Comparison of ENCODE assay signal across 21 cellular contexts in the genomic region with DNA sequence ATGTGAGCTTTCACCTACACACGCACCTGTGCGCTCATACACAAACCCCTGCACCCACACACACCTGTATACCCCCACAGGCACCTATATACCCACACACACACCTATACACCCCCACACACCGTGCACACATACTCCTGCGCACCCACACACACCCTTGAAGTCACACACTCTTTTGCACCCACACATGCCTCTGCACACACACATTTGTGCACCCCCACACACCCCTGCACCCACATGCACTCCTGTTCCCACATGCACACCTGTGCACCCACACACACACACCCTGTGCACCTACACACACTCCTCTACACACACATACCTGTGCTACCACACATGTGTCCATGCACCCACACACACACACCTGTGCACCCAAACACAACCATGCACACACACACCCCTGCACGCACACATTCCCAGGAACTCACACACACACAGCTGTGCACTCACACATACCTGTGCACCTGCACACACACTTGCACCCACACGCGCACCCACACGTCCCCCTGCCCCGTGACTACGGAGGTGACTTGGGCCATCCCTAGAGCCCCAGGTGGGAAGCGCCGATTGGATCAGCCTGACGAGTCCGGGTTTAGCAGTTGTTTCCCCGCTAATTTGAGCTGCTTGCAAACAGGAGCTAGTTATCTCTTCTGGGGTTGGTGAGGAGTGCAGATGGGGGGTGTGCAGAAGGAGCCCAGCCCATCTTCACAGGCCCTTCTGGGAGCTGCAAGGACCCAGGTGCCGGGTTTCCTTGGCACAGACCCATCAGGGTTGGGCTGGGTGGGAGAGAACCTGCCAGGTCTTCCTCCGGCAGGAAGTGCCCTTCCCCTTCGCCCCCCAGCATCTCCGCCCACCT.
"Had no signal": no experiment of that assay in that cellular context is flagged by ENCODE, and none has a peak within 500 bp of the region (broad histone marks: within the 10 kb centered on the region; RNA-seq: fewer than 3 reads in every experiment).

No MANE protein-coding gene starts in this region.

- H3K27me3 Mint-ChIP-seq: activated CD4-positive, alpha-beta memory T cell treated with anti-CD3 and anti-CD28 coated beads, Interleukin-2, amount 10 ng/mL, durations not matched to agents 7 days and 5 days; activated naive CD8-positive, alpha-beta T cell treated with anti-CD3 and anti-CD28 coated beads, Interleukin-2, amount 50 U/mL, for 24 hours; activated T-helper 17 cell treated with anti-CD3 and anti-CD28 coated beads, Interleukin-2, amount 50 U/mL, for 72 hours; natural killer cell treated with Interleukin-12 subunit alpha and Interleukin-12 subunit beta and Interleukin-15 and Interleukin-18, amount 100 ng/mL, for 72 hours; stimulated activated naive CD8-positive, alpha-beta T cell treated with anti-CD3 and anti-CD28 coated beads, Interleukin-15, Interleukin-2, amounts not matched to agents 100 ng/mL and 50 ng/mL, for 24 hours had no signal

- H3K4me1 ChIP-seq: suprapubic skin, transverse colon had no signal

- DNase-seq: activated CD4-positive, alpha-beta memory T cell treated with anti-CD3 and anti-CD28 coated beads, Interleukin-2, amount 10 ng/mL, durations not matched to agents 7 days and 5 days; activated CD4-positive, alpha-beta T cell treated with anti-CD3 and anti-CD28 coated beads for 48 hours; activated CD4-positive, CD25-positive, alpha-beta regulatory T cell; activated CD8-positive, alpha-beta memory T cell treated with anti-CD3 and anti-CD28 coated beads, Interleukin-2, amount 10 ng/mL, durations not matched to agents 7 days and 5 days; activated naive CD4-positive, alpha-beta T cell treated with anti-CD3 and anti-CD28 coated beads, Interleukin-2, amount 10 ng/mL, durations not matched to agents 7 days and 5 days; activated naive CD8-positive, alpha-beta T cell treated with anti-CD3 and anti-CD28 coated beads, Interleukin-2, amount 50 U/mL, for 24 hours; anterior cingulate cortex; dermis blood vessel endothelial cell; effector memory CD4-positive, alpha-beta T cell; foreskin fibroblast; hippocampal formation; left cardiac atrium; nucleus accumbens; stimulated activated CD8-positive, alpha-beta memory T cell treated with anti-CD3 and anti-CD28 coated beads, Interleukin-4, amount 100 ng/mL, for 48 hours; T-cell; transverse colon had no signal

- H3K27ac ChIP-seq: suprapubic skin, transverse colon had no signal

- FAIRE-seq: islet of Langerhans had no signal

- H3K36me3 ChIP-seq: suprapubic skin, transverse colon had no signal

- H3K4me3 Mint-ChIP-seq: activated CD4-positive, alpha-beta memory T cell treated with anti-CD3 and anti-CD28 coated beads, Interleukin-2, amount 10 ng/mL, durations not matched to agents 7 days and 5 days; activated CD8-positive, alpha-beta memory T cell treated with anti-CD3 and anti-CD28 coated beads, Interleukin-2, amount 10 ng/mL, durations not matched to agents 7 days and 5 days; activated naive CD4-positive, alpha-beta T cell treated with anti-CD3 and anti-CD28 coated beads, Interleukin-2, amount 10 ng/mL, durations not matched to agents 7 days and 5 days; activated naive CD8-positive, alpha-beta T cell treated with anti-CD3 and anti-CD28 coated beads, Interleukin-2, amount 50 U/mL, for 24 hours; activated T-helper 17 cell treated with anti-CD3 and anti-CD28 coated beads, Interleukin-2, amount 50 U/mL, for 72 hours; natural killer cell treated with Interleukin-12 subunit alpha and Interleukin-12 subunit beta and Interleukin-15 and Interleukin-18, amount 100 ng/mL, for 72 hours; stimulated activated naive CD8-positive, alpha-beta T cell treated with anti-CD3 and anti-CD28 coated beads, Interleukin-15, Interleukin-2, amounts not matched to agents 100 ng/mL and 50 ng/mL, for 24 hours; T-cell had no signal

- H3K9me3 ChIP-seq: suprapubic skin, transverse colon had no signal

- H3K9me3 Mint-ChIP-seq: activated CD4-positive, alpha-beta memory T cell treated with anti-CD3 and anti-CD28 coated beads, Interleukin-2, amount 10 ng/mL, durations not matched to agents 7 days and 5 days; activated naive CD4-positive, alpha-beta T cell treated with anti-CD3 and anti-CD28 coated beads, Interleukin-2, amount 10 ng/mL, durations not matched to agents 7 days and 5 days; activated naive CD8-positive, alpha-beta T cell treated with anti-CD3 and anti-CD28 coated beads, Interleukin-2, amount 50 U/mL, for 24 hours; activated T-helper 17 cell treated with anti-CD3 and anti-CD28 coated beads, Interleukin-2, amount 50 U/mL, for 72 hours; natural killer cell treated with Interleukin-12 subunit alpha and Interleukin-12 subunit beta and Interleukin-15 and Interleukin-18, amount 100 ng/mL, for 72 hours; stimulated activated naive CD8-positive, alpha-beta T cell treated with anti-CD3 and anti-CD28 coated beads, Interleukin-15, Interleukin-2, amounts not matched to agents 100 ng/mL and 50 ng/mL, for 24 hours; T-cell had no signal

- H3K27ac Mint-ChIP-seq: activated CD4-positive, alpha-beta memory T cell treated with anti-CD3 and anti-CD28 coated beads, Interleukin-2, amount 10 ng/mL, durations not matched to agents 7 days and 5 days; activated CD8-positive, alpha-beta memory T cell treated with anti-CD3 and anti-CD28 coated beads, Interleukin-2, amount 10 ng/mL, durations not matched to agents 7 days and 5 days; activated naive CD4-positive, alpha-beta T cell treated with anti-CD3 and anti-CD28 coated beads, Interleukin-2, amount 10 ng/mL, durations not matched to agents 7 days and 5 days; activated naive CD8-positive, alpha-beta T cell treated with anti-CD3 and anti-CD28 coated beads, Interleukin-2, amount 50 U/mL, for 24 hours; activated T-helper 17 cell treated with anti-CD3 and anti-CD28 coated beads, Interleukin-2, amount 50 U/mL, for 72 hours; natural killer cell treated with Interleukin-12 subunit alpha and Interleukin-12 subunit beta and Interleukin-15 and Interleukin-18, amount 100 ng/mL, for 72 hours; T-cell had no signal

- H3K4me3 ChIP-seq: suprapubic skin, transverse colon had no signal

- H3K27me3 ChIP-seq: suprapubic skin, transverse colon had no signal

- H3K36me3 Mint-ChIP-seq: activated CD8-positive, alpha-beta memory T cell treated with anti-CD3 and anti-CD28 coated beads, Interleukin-2, amount 10 ng/mL, durations not matched to agents 7 days and 5 days; activated naive CD4-positive, alpha-beta T cell treated with anti-CD3 and anti-CD28 coated beads, Interleukin-2, amount 10 ng/mL, durations not matched to agents 7 days and 5 days; natural killer cell treated with Interleukin-12 subunit alpha and Interleukin-12 subunit beta and Interleukin-15 and Interleukin-18, amount 100 ng/mL, for 72 hours; T-cell had no signal

- ATAC-seq: activated CD8-positive, alpha-beta memory T cell treated with anti-CD3 and anti-CD28 coated beads, Interleukin-2, amount 10 ng/mL, durations not matched to agents 7 days and 5 days; activated naive CD8-positive, alpha-beta T cell treated with anti-CD3 and anti-CD28 coated beads, Interleukin-2, amount 50 U/mL, for 24 hours; activated T-helper 17 cell treated with anti-CD3 and anti-CD28 coated beads, Interleukin-2, amount 50 U/mL, for 72 hours; left cardiac atrium; natural killer cell treated with Interleukin-12 subunit alpha and Interleukin-12 subunit beta and Interleukin-15 and Interleukin-18, amount 100 ng/mL, for 72 hours; T-cell had no signal
